Comparison of ENCODE assay signal across 1 cellular context in genomic region chr2:231181848-231182247, GRCh38.
TF ChIP-seq lines count a peak whose summit lies in the region.

No MANE protein-coding gene starts in this region.

TF ChIP-seq in GM12878, 131 proteins besides CTCF, POLR2A, EP300 and RAD21 (continued from another document and continues in another):
- no peak for TF ChIP-seq IRF3 (IDR thresholded peaks at IDR 0.05)
- no peak for TF ChIP-seq PAX8 (IDR thresholded peaks at IDR 0.05)
- peak; percentile 47 for TF ChIP-seq RELA (IDR thresholded peaks at IDR 0.05; ENCODE audit: borderline replicate concordance, partially characterized antibody)
- no peak for TF ChIP-seq RBBP5 (conservative IDR thresholded peaks at IDR 0.05)
- TF ChIP-seq TCF12 (IDR thresholded peaks at IDR 0.05; ENCODE audit: low read depth, low read length): peak; percentile 88
- peak; percentile 61 for TF ChIP-seq RUNX3 (IDR thresholded peaks at IDR 0.05; ENCODE audit: low read length)
- TF ChIP-seq JUND (IDR thresholded peaks at IDR 0.05; ENCODE audit: low read depth, low read length): no peak
- no peak for TF ChIP-seq ATF3 (IDR thresholded peaks at IDR 0.05; ENCODE audit: borderline replicate concordance, extremely low read depth, low read depth, low read length)
- peak; percentile 39; the same call in 1 of the 2 replicates for TF ChIP-seq ATF7 (IDR thresholded peaks at IDR 0.05; ENCODE audit: low read depth)
- peak; percentile 64; the same call in 1 of the 2 replicates for TF ChIP-seq NR2F1 (conservative IDR thresholded peaks at IDR 0.05)
- TF ChIP-seq, protein P1, sequence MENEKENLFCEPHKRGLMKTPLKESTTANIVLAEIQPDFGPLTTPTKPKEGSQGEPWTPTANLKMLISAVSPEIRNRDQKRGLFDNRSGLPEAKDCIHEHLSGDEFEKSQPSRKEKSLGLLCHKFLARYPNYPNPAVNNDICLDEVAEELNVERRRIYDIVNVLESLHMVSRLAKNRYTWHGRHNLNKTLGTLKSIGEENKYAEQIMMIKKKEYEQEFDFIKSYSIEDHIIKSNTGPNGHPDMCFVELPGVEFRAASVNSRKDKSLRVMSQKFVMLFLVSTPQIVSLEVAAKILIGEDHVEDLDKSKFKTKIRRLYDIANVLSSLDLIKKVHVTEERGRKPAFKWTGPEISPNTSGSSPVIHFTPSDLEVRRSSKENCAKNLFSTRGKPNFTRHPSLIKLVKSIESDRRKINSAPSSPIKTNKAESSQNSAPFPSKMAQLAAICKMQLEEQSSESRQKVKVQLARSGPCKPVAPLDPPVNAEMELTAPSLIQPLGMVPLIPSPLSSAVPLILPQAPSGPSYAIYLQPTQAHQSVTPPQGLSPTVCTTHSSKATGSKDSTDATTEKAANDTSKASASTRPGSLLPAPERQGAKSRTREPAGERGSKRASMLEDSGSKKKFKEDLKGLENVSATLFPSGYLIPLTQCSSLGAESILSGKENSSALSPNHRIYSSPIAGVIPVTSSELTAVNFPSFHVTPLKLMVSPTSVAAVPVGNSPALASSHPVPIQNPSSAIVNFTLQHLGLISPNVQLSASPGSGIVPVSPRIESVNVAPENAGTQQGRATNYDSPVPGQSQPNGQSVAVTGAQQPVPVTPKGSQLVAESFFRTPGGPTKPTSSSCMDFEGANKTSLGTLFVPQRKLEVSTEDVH (IDR thresholded peaks at IDR 0.05; ENCODE audit: low read depth, partially characterized antibody): no peak
- TF ChIP-seq, protein P2, sequence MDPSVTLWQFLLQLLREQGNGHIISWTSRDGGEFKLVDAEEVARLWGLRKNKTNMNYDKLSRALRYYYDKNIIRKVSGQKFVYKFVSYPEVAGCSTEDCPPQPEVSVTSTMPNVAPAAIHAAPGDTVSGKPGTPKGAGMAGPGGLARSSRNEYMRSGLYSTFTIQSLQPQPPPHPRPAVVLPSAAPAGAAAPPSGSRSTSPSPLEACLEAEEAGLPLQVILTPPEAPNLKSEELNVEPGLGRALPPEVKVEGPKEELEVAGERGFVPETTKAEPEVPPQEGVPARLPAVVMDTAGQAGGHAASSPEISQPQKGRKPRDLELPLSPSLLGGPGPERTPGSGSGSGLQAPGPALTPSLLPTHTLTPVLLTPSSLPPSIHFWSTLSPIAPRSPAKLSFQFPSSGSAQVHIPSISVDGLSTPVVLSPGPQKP (IDR thresholded peaks at IDR 0.05; ENCODE audit: low read depth, low read length): no peak
- no peak for TF ChIP-seq EZH2 (IDR thresholded peaks at IDR 0.05; ENCODE audit: borderline replicate concordance, control insufficient read depth, low read depth, low read length)
- no peak for TF ChIP-seq HSF1 (IDR thresholded peaks at IDR 0.05; ENCODE audit: low read depth, low read length)
- TF ChIP-seq CHD4 (IDR thresholded peaks at IDR 0.05): no peak
- peak; percentile 80; the same call in 1 of the 2 replicates for TF ChIP-seq CREM (IDR thresholded peaks at IDR 0.05; ENCODE audit: low read depth)
- TF ChIP-seq IKZF2 (IDR thresholded peaks at IDR 0.05): peak; percentile 91 to 92
- TF ChIP-seq CBX3 (IDR thresholded peaks at IDR 0.05; ENCODE audit: borderline replicate concordance, low read depth): no peak
- TF ChIP-seq ZNF592 (IDR thresholded peaks at IDR 0.05): 0 out of 2 replicates have a peak, but pooled peaks have one; percentile 33
- no peak for TF ChIP-seq MAX (IDR thresholded peaks at IDR 0.05; ENCODE audit: low read depth, low read length)
- TF ChIP-seq MEF2A (IDR thresholded peaks at IDR 0.05; ENCODE audit: insufficient read depth, low read depth, low read length): 0 out of 2 replicates have a peak, but pooled peaks have one; percentile 55
- TF ChIP-seq, protein P3, sequence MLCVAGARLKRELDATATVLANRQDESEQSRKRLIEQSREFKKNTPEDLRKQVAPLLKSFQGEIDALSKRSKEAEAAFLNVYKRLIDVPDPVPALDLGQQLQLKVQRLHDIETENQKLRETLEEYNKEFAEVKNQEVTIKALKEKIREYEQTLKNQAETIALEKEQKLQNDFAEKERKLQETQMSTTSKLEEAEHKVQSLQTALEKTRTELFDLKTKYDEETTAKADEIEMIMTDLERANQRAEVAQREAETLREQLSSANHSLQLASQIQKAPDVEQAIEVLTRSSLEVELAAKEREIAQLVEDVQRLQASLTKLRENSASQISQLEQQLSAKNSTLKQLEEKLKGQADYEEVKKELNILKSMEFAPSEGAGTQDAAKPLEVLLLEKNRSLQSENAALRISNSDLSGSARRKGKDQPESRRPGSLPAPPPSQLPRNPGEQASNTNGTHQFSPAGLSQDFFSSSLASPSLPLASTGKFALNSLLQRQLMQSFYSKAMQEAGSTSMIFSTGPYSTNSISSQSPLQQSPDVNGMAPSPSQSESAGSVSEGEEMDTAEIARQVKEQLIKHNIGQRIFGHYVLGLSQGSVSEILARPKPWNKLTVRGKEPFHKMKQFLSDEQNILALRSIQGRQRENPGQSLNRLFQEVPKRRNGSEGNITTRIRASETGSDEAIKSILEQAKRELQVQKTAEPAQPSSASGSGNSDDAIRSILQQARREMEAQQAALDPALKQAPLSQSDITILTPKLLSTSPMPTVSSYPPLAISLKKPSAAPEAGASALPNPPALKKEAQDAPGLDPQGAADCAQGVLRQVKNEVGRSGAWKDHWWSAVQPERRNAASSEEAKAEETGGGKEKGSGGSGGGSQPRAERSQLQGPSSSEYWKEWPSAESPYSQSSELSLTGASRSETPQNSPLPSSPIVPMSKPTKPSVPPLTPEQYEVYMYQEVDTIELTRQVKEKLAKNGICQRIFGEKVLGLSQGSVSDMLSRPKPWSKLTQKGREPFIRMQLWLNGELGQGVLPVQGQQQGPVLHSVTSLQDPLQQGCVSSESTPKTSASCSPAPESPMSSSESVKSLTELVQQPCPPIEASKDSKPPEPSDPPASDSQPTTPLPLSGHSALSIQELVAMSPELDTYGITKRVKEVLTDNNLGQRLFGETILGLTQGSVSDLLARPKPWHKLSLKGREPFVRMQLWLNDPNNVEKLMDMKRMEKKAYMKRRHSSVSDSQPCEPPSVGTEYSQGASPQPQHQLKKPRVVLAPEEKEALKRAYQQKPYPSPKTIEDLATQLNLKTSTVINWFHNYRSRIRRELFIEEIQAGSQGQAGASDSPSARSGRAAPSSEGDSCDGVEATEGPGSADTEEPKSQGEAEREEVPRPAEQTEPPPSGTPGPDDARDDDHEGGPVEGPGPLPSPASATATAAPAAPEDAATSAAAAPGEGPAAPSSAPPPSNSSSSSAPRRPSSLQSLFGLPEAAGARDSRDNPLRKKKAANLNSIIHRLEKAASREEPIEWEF (IDR thresholded peaks at IDR 0.05; ENCODE audit: insufficient replicate concordance, low read depth, low read length): peak; percentile 35
- no peak for TF ChIP-seq STAT3 (IDR thresholded peaks at IDR 0.05; ENCODE audit: low read depth, low read length)
- no peak for TF ChIP-seq MYB (IDR thresholded peaks at IDR 0.05; ENCODE audit: borderline replicate concordance, low read depth, low read length)
- no peak for TF ChIP-seq WRNIP1 (IDR thresholded peaks at IDR 0.05; ENCODE audit: borderline replicate concordance, low read depth, low read length)
- TF ChIP-seq RFX5 (IDR thresholded peaks at IDR 0.05; ENCODE audit: low read depth, low read length): no peak
- TF ChIP-seq, protein P4, sequence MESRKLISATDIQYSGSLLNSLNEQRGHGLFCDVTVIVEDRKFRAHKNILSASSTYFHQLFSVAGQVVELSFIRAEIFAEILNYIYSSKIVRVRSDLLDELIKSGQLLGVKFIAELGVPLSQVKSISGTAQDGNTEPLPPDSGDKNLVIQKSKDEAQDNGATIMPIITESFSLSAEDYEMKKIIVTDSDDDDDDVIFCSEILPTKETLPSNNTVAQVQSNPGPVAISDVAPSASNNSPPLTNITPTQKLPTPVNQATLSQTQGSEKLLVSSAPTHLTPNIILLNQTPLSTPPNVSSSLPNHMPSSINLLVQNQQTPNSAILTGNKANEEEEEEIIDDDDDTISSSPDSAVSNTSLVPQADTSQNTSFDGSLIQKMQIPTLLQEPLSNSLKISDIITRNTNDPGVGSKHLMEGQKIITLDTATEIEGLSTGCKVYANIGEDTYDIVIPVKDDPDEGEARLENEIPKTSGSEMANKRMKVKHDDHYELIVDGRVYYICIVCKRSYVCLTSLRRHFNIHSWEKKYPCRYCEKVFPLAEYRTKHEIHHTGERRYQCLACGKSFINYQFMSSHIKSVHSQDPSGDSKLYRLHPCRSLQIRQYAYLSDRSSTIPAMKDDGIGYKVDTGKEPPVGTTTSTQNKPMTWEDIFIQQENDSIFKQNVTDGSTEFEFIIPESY (IDR thresholded peaks at IDR 0.05): no peak
- TF ChIP-seq NRF1 (conservative IDR thresholded peaks at IDR 0.05; ENCODE audit: low read depth, low read length): no peak
- peak; percentile 56; the same call in 1 of the 2 replicates for TF ChIP-seq MTA2 (IDR thresholded peaks at IDR 0.05; ENCODE audit: low read depth)
- TF ChIP-seq MEF2B (IDR thresholded peaks at IDR 0.05; ENCODE audit: partially characterized antibody, poor library complexity, severe bottlenecking): peak; percentile 16
- TF ChIP-seq ZNF687 (IDR thresholded peaks at IDR 0.05): peak; percentile 95
- peak; percentile 92 for TF ChIP-seq IKZF1 (conservative IDR thresholded peaks at IDR 0.05)
- no peak for TF ChIP-seq GABPA (IDR thresholded peaks at IDR 0.05; ENCODE audit: low read depth)
- TF ChIP-seq ESRRA (IDR thresholded peaks at IDR 0.05; ENCODE audit: low read length): no peak
